ENCODE assay signal across 8 cellular contexts in the genomic region with DNA sequence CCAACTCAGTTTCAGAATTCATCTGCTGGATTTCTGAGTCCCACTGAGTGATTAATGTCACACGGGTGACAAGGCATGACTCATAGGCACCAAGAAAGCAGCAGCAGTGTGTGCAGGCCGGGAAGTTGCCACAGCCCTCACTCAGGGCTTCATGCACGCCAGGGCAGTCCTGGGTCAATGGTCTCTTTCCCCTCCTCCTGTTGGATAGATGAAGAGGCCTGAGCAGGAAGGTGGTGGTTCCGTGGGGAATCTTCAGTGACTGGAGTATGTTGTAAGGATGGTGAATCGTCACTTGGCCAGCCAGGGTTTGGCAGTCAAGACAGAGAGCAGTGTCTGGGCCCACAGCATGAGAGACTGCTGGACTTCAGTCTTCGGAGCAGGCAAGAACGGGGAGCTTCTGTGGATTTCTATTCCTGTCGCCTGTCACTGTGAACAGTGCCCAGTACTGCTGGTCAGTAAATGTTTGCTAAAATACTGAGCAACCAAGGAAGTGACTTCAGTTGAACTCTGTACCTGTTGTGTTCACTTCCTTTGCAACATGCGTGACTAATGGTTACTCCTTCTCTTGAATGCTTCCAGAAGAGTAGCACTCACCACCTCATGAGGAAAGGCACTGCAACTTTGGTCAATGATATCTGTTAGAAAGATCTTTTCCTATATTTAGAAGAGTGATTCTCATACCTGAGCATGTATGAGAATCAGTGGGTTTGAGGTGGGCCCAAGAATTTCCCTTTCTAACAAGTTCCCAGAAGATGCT.
DNase-seq lines count a peak whose midpoint lies in the region; ATAC-seq, FAIRE-seq and TF ChIP-seq lines count a peak whose summit lies in the region.

No MANE protein-coding gene starts in this region.

- DNase-seq in Caco-2: no peak
- peak; percentile 99 for DNase-seq in M059J (ENCODE audit: low read depth)
- peak; percentile 78 for DNase-seq in adipocyte (ENCODE audit: low read depth)
- peak; percentile 80 for DNase-seq in kidney
- peak; percentile 87 to 91 for DNase-seq in tibial artery
- no peak for DNase-seq in HuH-7.5 (ENCODE audit: low spot score)

- no TSS peak for BruUV-seq in Caco-2 (replicated peaks; lab: Mats Ljungman, UMichigan)

- no peaks in the 10 kb centered on the region for H3K9me3 Mint-ChIP-seq in Caco-2 (ENCODE audit: unreplicated experiment)

- H3K27ac ChIP-seq in kidney (ENCODE audit: low read depth in 2 of 2, low read length in 2 of 2) (peak overlapping the region; percentile 39 to 51), tibial artery (peak overlapping the region; percentile 90 to 91)

- peaks cover 24% of the 10 kb centered on the region for H3K4me1 ChIP-seq in Caco-2
- H3K4me1 ChIP-seq in adipocyte (ENCODE audit: control insufficient read depth, insufficient read depth, low read length): peaks cover 92% of the 10 kb centered on the region
- peaks cover 8% of the 10 kb centered on the region in 2 donors for H3K4me1 ChIP-seq in kidney (ENCODE audit: control insufficient read depth in 1 of 2, insufficient read depth in 1 of 2, low read depth in 1 of 2, low read length in 2 of 2)
- H3K4me1 ChIP-seq in tibial artery: peaks cover 0 to 98% (median 67%) of the 10 kb centered on the region in 4 donors

- H3K27ac Mint-ChIP-seq in Caco-2 (ENCODE audit: unreplicated experiment): peak overlapping the region; percentile 37

- no peaks in the 10 kb centered on the region for H3K36me3 Mint-ChIP-seq in Caco-2 (ENCODE audit: insufficient read depth, unreplicated experiment)

- intact Hi-C loops in Caco-2 (cut with micrococcal nuclease; ENCODE audit: unreplicated experiment) (no loop called here), kidney (cut with DNase I) (no loop called here), tibial artery (cut with DNase I; ENCODE audit: low total_unique reads) (loop anchor here (10.0 kb wide), 1 partner anchor 207 kb away; a partner anchor contains a TSS)

- H3K9me3 ChIP-seq in Caco-2: no peaks in the 10 kb centered on the region; the same call in 1 of the 2 replicates
- no peaks in the 10 kb centered on the region for H3K9me3 ChIP-seq in adipocyte (ENCODE audit: control insufficient read depth, low read length)
- no peaks in the 10 kb centered on the region for H3K9me3 ChIP-seq in kidney (ENCODE audit: control insufficient read depth in 1 of 2, low read length in 2 of 2)
- no peaks in the 10 kb centered on the region for H3K9me3 ChIP-seq in tibial artery

- CTCF ChIA-PET in Caco-2 (lab: Charles Lee): no interaction called here

- H3K27me3 Mint-ChIP-seq in Caco-2 (ENCODE audit: insufficient read depth, unreplicated experiment): no peaks in the 10 kb centered on the region

- POLR2A ChIA-PET in Caco-2 (lab: Charles Lee): no interaction called here

- H3K27me3 ChIP-seq in Caco-2 (replicated peaks; ENCODE audit: control insufficient read depth, insufficient read depth, low read length): no peaks in the 10 kb centered on the region
- H3K27me3 ChIP-seq in adipocyte (replicated peaks; ENCODE audit: control insufficient read depth, insufficient read depth, low read length): no peaks in the 10 kb centered on the region
- H3K27me3 ChIP-seq in tibial artery: no peaks in the 10 kb centered on the region

- no peak for FAIRE-seq in kidney (lab: Jason Lieb, UNC)

- H3K4me3 ChIP-seq in Caco-2 (ENCODE audit: low read depth, low read length) (no peak overlapping the region), adipocyte (ENCODE audit: low read length) (peak overlapping the region; percentile 10), kidney (ENCODE audit: low read length in 2 of 2) (peak overlapping the region in 1 of 2 donors; percentile 9), tibial artery (no peak overlapping the region)

- H3K36me3 ChIP-seq in Caco-2 (ENCODE audit: control insufficient read depth, insufficient read depth, low read length): no peaks in the 10 kb centered on the region
- no peaks in the 10 kb centered on the region for H3K36me3 ChIP-seq in adipocyte (ENCODE audit: control insufficient read depth, insufficient read depth, low read length, severe bottlenecking)
- no peaks in the 10 kb centered on the region for H3K36me3 ChIP-seq in kidney (ENCODE audit: control insufficient read depth in 1 of 2, insufficient read depth in 2 of 2, low read length in 2 of 2)
- no peaks in the 10 kb centered on the region for H3K36me3 ChIP-seq in tibial artery

- peak overlapping the region; percentile 31 for H3K9ac ChIP-seq in adipocyte (ENCODE audit: low read length)
- H3K9ac ChIP-seq in kidney (ENCODE audit: low read length in 2 of 2): no peak overlapping the region

- ATAC-seq in GM21447 (IDR thresholded peaks at IDR 0.05; ENCODE audit: unreplicated experiment) (peak; percentile 76), HG03571 (IDR thresholded peaks at IDR 0.05; ENCODE audit: unreplicated experiment) (no peak)

- H3K4me1 Mint-ChIP-seq in Caco-2 (ENCODE audit: low read depth, unreplicated experiment): peaks cover 7% of the 10 kb centered on the region

- no peak overlapping the region for H3K4me3 Mint-ChIP-seq in Caco-2 (ENCODE audit: unreplicated experiment)

- no peak for TF ChIP-seq CTCF in Caco-2 (IDR thresholded peaks at IDR 0.05; ENCODE audit: insufficient read depth in 1 of 2, low read depth in 1 of 2, low read length in 1 of 2, severe bottlenecking in 1 of 2, unreplicated experiment in 1 of 2)
- no peak for TF ChIP-seq CTCF in kidney (IDR thresholded peaks at IDR 0.05; ENCODE audit: borderline replicate concordance, extremely low read depth, insufficient read depth)
- TF ChIP-seq CTCF in tibial artery (IDR thresholded peaks at IDR 0.05): no peak

Comparison
In these comparisons a context has a peak if more than half of its experiments do, and no peak if none do; other contexts are left out.
1. DNase-seq: peak in M059J (single experiment), adipocyte (single experiment), kidney (single experiment) and tibial artery (2 of 2); none in Caco-2 (0 of 2) and HuH-7.5 (single experiment).